In the genomic region with DNA sequence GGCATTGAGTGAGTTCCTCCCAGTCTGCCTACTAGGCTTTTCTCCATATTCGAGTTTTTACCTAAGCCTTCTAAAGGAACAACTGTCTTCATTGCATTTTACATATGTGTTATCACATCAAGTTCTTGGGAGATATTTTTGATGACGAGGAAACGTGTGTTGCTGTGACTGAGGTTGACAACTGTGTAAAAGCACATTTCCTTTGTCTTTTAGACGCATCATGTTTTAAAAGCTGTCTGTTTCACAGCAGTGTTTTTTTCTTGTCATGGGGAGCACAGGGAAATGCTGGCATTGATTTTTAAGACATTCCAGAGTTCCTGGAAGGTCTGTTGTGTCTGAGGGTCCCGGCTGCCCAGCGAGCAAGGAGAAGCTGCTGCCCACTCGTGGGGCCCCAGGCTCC, we compare ENCODE assay signal across 1 cellular context.
TF ChIP-seq lines count a peak whose summit lies in the region.

No MANE protein-coding gene starts in this region.

TF ChIP-seq in HepG2, 621 proteins besides CTCF, POLR2A, EP300 and RAD21:
- TF ChIP-seq, protein P1, sequence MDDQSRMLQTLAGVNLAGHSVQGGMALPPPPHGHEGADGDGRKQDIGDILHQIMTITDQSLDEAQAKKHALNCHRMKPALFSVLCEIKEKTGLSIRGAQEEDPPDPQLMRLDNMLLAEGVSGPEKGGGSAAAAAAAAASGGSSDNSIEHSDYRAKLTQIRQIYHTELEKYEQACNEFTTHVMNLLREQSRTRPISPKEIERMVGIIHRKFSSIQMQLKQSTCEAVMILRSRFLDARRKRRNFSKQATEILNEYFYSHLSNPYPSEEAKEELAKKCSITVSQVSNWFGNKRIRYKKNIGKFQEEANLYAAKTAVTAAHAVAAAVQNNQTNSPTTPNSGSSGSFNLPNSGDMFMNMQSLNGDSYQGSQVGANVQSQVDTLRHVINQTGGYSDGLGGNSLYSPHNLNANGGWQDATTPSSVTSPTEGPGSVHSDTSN (CRISPR knock-in tag; IDR thresholded peaks at IDR 0.05; ENCODE audit: borderline replicate concordance): no peak
- peak; percentile 53 for TF ChIP-seq CREB1 (IDR thresholded peaks at IDR 0.05)
- TF ChIP-seq CREB1 (CRISPR knock-in tag; IDR thresholded peaks at IDR 0.05): no peak
TF ChIP-seq in HepG2: peak in this region for 1.
